In the genomic region with DNA sequence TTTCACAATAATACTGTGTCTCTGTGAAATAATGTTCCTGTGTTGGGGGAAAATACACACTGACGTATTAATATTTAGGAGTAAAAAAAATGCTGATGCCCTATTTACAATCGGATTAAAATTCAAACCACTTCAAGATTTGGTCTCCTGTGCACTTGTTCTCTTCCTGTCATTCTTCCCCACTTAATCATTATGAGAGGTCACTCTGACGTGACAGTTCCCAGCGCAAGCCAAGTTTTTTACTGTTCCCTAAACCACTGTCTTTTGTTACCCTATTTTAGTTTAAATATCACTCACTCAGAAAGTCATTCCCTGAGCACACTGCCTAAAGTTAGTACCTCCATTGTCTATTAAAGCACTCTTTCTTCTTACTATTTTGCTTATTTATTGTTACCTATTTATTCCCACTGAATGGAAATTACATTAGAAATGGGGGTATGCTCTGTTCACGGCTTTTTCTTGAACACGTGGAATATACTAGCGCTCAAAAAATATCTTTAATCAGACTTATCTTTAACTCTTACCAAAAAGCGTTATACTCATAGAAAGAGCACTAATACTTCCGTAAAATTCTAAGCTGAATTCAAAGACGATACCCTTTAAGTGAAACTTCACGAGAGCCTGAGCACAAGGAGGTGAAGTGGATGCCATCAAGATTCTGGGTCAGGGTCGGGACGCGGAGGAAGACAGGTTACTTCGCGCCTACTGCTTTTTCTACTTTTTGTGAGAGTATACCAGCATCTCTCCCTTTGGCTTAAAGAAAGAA, we compare ENCODE assay signal across 8 cellular contexts. TPM values are rescaled to one million over a fixed set of nuclear protein-coding genes. Genes with fewer than 3 reads are reported as not detected.
DNase-seq lines count a peak whose midpoint lies in the region; ATAC-seq and TF ChIP-seq lines count a peak whose summit lies in the region.

No MANE protein-coding gene starts in this region.

- H3K4me2 ChIP-seq in osteoblast (ENCODE audit: insufficient read depth, low read length) = peak overlapping the region; percentile 100

- peaks cover 15% of the 10 kb centered on the region for H4K20me1 ChIP-seq in osteoblast (ENCODE audit: insufficient read depth, low read length)

- H3K4me3 Mint-ChIP-seq in T-helper 17 cell = peak overlapping the region; percentile 98

- H3K27me3 ChIP-seq in HAP-1 (ENCODE audit: low read depth) = no peaks in the 10 kb centered on the region
- H3K27me3 ChIP-seq in osteoblast (ENCODE audit: insufficient read depth, low read length) = no peaks in the 10 kb centered on the region

- in situ Hi-C loops in HAP-1 (cut with MboI; ENCODE audit: low sequenced_read_pairs) = no loop called here

- H3K4me1 Mint-ChIP-seq in T-helper 17 cell = peaks cover 37% of the 10 kb centered on the region

- peak overlapping the region; percentile 90 for H2AFZ ChIP-seq in osteoblast (ENCODE audit: low read length)

- H3K79me2 ChIP-seq in osteoblast (ENCODE audit: insufficient read depth, low read length) = peaks cover 43% of the 10 kb centered on the region

- H3K27ac Mint-ChIP-seq in T-helper 17 cell = peak overlapping the region; percentile 98

- H3K27me3 Mint-ChIP-seq in T-helper 17 cell = no peaks in the 10 kb centered on the region

- H3K9me3 ChIP-seq in HAP-1 (no peaks in the 10 kb centered on the region), T-helper 17 cell (ENCODE audit: control insufficient read depth, low read length, poor library complexity, severe bottlenecking) (no peaks in the 10 kb centered on the region), osteoblast (ENCODE audit: low read depth, low read length) (no peaks in the 10 kb centered on the region)

- H3K4me3 ChIP-seq in HAP-1 (peak overlapping the region; percentile 78), LNCaP clone FGC (ENCODE audit: low read depth, low read length) (peak overlapping the region; percentile 98), fibroblast of pulmonary artery (replicated peaks; ENCODE audit: low read depth, low read length) (peak overlapping the region; percentile 87), osteoblast (ENCODE audit: insufficient read depth, low read length) (peak overlapping the region; percentile 89)

- H3K36me3 ChIP-seq in HAP-1 (replicated peaks) = peaks cover 20% of the 10 kb centered on the region
- H3K36me3 ChIP-seq in osteoblast (ENCODE audit: insufficient read depth, low read length) = peaks cover 3% of the 10 kb centered on the region

- peak overlapping the region; percentile 96 for H3K27ac ChIP-seq in osteoblast (ENCODE audit: low read depth, low read length)

- DNase-seq in NCI-H510A treated with DMSO at 0.1 percent for 48 hours (lab: John Stamatoyannopoulos, UW) (peak; percentile 94), NCI-H510A (lab: John Stamatoyannopoulos, UW) (no peak), HAP-1 (ENCODE audit: low spot score in 2 of 2) (peak; percentile 27 to 38), LNCaP clone FGC (ENCODE audit: low read depth) (no peak), T-helper 17 cell (no peak), fibroblast of pulmonary artery (ENCODE audit: low read depth) (peak; percentile 14), osteoblast (ENCODE audit: insufficient read length, low spot score, missing footprints) (peak; percentile 25), iPS-NIHi7 (ENCODE audit: extremely low spot score) (no peak)

- no peaks in the 10 kb centered on the region for H3K36me3 Mint-ChIP-seq in T-helper 17 cell (ENCODE audit: low read depth)

- peak; percentile 49 for ATAC-seq in T-helper 17 cell

- peaks cover 26% of the 10 kb centered on the region for H3K4me1 ChIP-seq in HAP-1
- peaks cover 24% of the 10 kb centered on the region for H3K4me1 ChIP-seq in osteoblast (ENCODE audit: insufficient read depth, low read length)

- no peak for TF ChIP-seq CTCF in LNCaP clone FGC (IDR thresholded peaks at IDR 0.05; ENCODE audit: control insufficient read depth, extremely low read depth, insufficient read depth)
- TF ChIP-seq CTCF in fibroblast of pulmonary artery (IDR thresholded peaks at IDR 0.05; ENCODE audit: low read length, missing control alignments) = no peak
- no peak for TF ChIP-seq CTCF in osteoblast (IDR thresholded peaks at IDR 0.05; ENCODE audit: extremely low read depth, low read depth, low read length)

RNA-seq across cellular contexts. Expression of a gene that starts 0.7 kb away (rescaled TPM):
- total RNA-seq in T-helper 17 cell (100 to 1,000 TPM; 101 to 102 TPM), osteoblast (76.7 and 83.1 TPM in 2 replicates)

RNA-seq across cellular contexts. Expression of a gene that starts 44.0 kb away (rescaled TPM):
- total RNA-seq in T-helper 17 cell (10 to 100 TPM; 35.5 to 38.0 TPM), osteoblast (63.0 and 71.9 TPM in 2 replicates)

RNA-seq across cellular contexts. Expression of a gene that starts 54.4 kb away (rescaled TPM):
- total RNA-seq in T-helper 17 cell = 10 to 100 TPM; 87.1 to 90.2 TPM
- total RNA-seq in osteoblast = 14.4 and 14.5 TPM in 2 replicates

Comparison
In these comparisons a context has a peak if more than half of its experiments do, and no peak if none do; other contexts are left out.
1. DNase-seq: peak in NCI-H510A treated with DMSO at 0.1 percent for 48 hours (single experiment), HAP-1 (2 of 2), fibroblast of pulmonary artery (single experiment) and osteoblast (single experiment); none in NCI-H510A (single experiment), LNCaP clone FGC (single experiment), T-helper 17 cell (0 of 3) and iPS-NIHi7 (single experiment).
2. Peak in every context shown above with its lines, with median percentiles within 50 percentile points of each other: H3K4me3 ChIP-seq.